14 cellular contexts compared by ENCODE assay signal in genomic region chr6:2230659-2231277, GRCh38. TPM values are rescaled to one million over a fixed set of nuclear protein-coding genes. Genes with fewer than 3 reads are reported as not detected.
DNase-seq lines count a peak whose midpoint lies in the region; ATAC-seq and TF ChIP-seq lines count a peak whose summit lies in the region.
"Had no signal": no experiment of that assay in that cellular context is flagged by ENCODE, and none has a peak within 500 bp of the region (broad histone marks: within the 10 kb centered on the region; RNA-seq: fewer than 3 reads in every experiment).

No MANE protein-coding gene starts in this region.

- no peaks in the 10 kb centered on the region for H3K4me1 ChIP-seq in adrenal gland (replicated peaks in 1 of 2)
- H3K4me1 ChIP-seq: left lung, suprapubic skin had no signal

- peak overlapping the region in 2 of 8 donors; percentile 19 to 51 for H3K4me3 Mint-ChIP-seq in naive B cell
- H3K4me3 Mint-ChIP-seq: activated T-cell treated with anti-CD3 and anti-CD28 coated beads, Interleukin-2, amount 50 U/mL, for 72 hours; CD4-positive, CD25-positive, alpha-beta regulatory T cell had no signal

- no peaks in the 10 kb centered on the region for H3K9me3 ChIP-seq in adrenal gland (replicated peaks in 1 of 3)
- H3K9me3 ChIP-seq: left lung, suprapubic skin had no signal

- H3K27ac ChIP-seq in adrenal gland = no peak overlapping the region
- H3K27ac ChIP-seq: left lung, suprapubic skin had no signal

- intact Hi-C loops in adrenal gland (cut with DNase I) = no loop called here

- H3K36me3 Mint-ChIP-seq in naive B cell = no peaks in the 10 kb centered on the region

- DNase-seq in naive B cell (no peak), adrenal gland (no peak), SKM-1 (lab: John Stamatoyannopoulos, UW; ENCODE audit: unreplicated experiment) (no peak)
- no peak for DNase-seq in activated T-cell treated with anti-CD3 and anti-CD28 coated beads, Interleukin-2, amount 50 U/mL, for 1 hour
- DNase-seq: activated CD4-positive, alpha-beta T cell treated with anti-CD3 and anti-CD28 coated beads for 1 hour; activated T-cell treated with anti-CD3 and anti-CD28 coated beads, Interleukin-2, amount 50 U/mL, for 72 hours; CD4-positive, CD25-positive, alpha-beta regulatory T cell; glutamatergic neuron; KBM-7; left lung had no signal

- no peak for TF ChIP-seq POLR2A in adrenal gland (IDR thresholded peaks at IDR 0.05)

- no peaks in the 10 kb centered on the region for H3K27me3 ChIP-seq in adrenal gland
- H3K27me3 ChIP-seq: left lung, suprapubic skin had no signal

- no peaks in the 10 kb centered on the region for H3K36me3 ChIP-seq in adrenal gland (replicated peaks in 1 of 2)
- H3K36me3 ChIP-seq: left lung, suprapubic skin had no signal

- H3K4me3 ChIP-seq in adrenal gland = no peak overlapping the region
- H3K4me3 ChIP-seq: left lung, suprapubic skin had no signal

- peak; percentile 54 for ATAC-seq in GM19023 (IDR thresholded peaks at IDR 0.05; ENCODE audit: unreplicated experiment)
- ATAC-seq in GM21717 (IDR thresholded peaks at IDR 0.05; ENCODE audit: unreplicated experiment) = peak; percentile 73
- peak; percentile 53 for ATAC-seq in HG03442 (IDR thresholded peaks at IDR 0.05; ENCODE audit: unreplicated experiment)
- peak in 1 of 2 donors; percentile 32 for ATAC-seq in naive B cell (ENCODE audit: low read depth in 2 of 2)
- ATAC-seq: activated T-cell treated with anti-CD3 and anti-CD28 coated beads, Interleukin-2, amount 50 U/mL, for 72 hours; left lung had no signal

- H3K27ac Mint-ChIP-seq in naive B cell = peak overlapping the region; percentile 23 to 65 (median 39)

- TF ChIP-seq CTCF in adrenal gland (IDR thresholded peaks at IDR 0.05) = no peak

- no peaks in the 10 kb centered on the region for H3K9me3 Mint-ChIP-seq in naive B cell
- H3K9me3 Mint-ChIP-seq: activated T-cell treated with anti-CD3 and anti-CD28 coated beads, Interleukin-2, amount 50 U/mL, for 72 hours; CD4-positive, CD25-positive, alpha-beta regulatory T cell had no signal

- peaks cover 23 to 34% (median 30%) of the 10 kb centered on the region in 3 donors for H3K4me1 Mint-ChIP-seq in naive B cell

- no peaks in the 10 kb centered on the region for H3K27me3 Mint-ChIP-seq in naive B cell
- H3K27me3 Mint-ChIP-seq: CD4-positive, CD25-positive, alpha-beta regulatory T cell had no signal

- 70 to 80% (median 73%) methylated on average over 2 of the region's 2 CpGs for WGBS in adrenal gland, 4 donors

RNA-seq across cellular contexts. Expression of gene GMDS, which starts 14.6 kb away (rescaled TPM):
- polyA plus RNA-seq in naive B cell (ENCODE audit: low read depth in 6 of 6) (10 to 100 TPM; 12.7 to 23.3 (median 14.7) TPM), adrenal gland (10 to 100 TPM; 18.3 to 39.2 (median 23.2) TPM)
- total RNA-seq in adrenal gland = 10 to 100 TPM in 6 of 8 donors, 1 to 10 TPM in 2; 8.5 to 21.8 (median 11.6) TPM
